In the genomic region with DNA sequence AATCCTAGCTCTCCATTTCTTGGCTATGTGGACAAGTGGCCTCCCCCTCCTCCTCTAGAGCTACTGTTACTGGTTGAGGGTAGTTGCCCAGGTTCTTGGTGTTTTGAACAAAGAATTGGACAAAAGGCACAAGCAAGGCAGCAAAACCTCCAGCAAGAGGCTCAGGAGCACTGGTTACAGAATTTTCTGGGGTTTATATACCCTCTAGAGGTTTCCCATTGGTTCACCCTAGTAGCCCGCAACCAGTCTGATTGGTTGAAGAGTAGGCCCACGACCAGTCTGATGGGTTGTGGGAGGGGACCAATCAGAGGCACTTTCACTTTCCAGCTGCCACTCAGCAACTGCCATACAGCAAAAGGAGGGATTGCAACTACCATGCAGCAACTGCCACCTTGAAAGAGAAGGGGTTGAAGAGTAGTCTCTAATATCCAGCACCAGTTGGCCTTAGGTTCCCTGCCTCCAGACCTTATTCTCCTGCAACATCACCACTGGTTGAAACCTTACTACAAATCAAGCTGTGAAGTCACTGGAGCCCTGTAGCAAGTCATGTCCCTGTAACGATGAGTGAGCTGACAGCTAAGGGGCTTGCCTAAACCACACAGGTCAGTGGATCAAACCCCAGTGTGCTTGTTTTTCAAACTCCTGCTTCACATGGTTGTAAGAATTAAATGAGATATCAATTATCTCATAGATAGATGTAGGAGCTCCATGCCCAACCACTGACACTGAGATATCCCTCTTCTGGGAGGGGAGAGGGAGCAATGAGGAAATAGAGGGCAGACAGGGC, we compare ENCODE assay signal across 1 cellular context.
TF ChIP-seq lines count a peak whose summit lies in the region.

No MANE protein-coding gene starts in this region.

TF ChIP-seq in HepG2, 621 proteins besides CTCF, POLR2A, EP300 and RAD21 (continued from another document and continues in another):
- TF ChIP-seq EED (CRISPR knock-in tag; IDR thresholded peaks at IDR 0.05), result no peak
- TF ChIP-seq MBD4 (IDR thresholded peaks at IDR 0.05; ENCODE audit: borderline replicate concordance, low read length), result no peak
- TF ChIP-seq ADNP (CRISPR knock-in tag; IDR thresholded peaks at IDR 0.05), result no peak
- TF ChIP-seq, protein P1, sequence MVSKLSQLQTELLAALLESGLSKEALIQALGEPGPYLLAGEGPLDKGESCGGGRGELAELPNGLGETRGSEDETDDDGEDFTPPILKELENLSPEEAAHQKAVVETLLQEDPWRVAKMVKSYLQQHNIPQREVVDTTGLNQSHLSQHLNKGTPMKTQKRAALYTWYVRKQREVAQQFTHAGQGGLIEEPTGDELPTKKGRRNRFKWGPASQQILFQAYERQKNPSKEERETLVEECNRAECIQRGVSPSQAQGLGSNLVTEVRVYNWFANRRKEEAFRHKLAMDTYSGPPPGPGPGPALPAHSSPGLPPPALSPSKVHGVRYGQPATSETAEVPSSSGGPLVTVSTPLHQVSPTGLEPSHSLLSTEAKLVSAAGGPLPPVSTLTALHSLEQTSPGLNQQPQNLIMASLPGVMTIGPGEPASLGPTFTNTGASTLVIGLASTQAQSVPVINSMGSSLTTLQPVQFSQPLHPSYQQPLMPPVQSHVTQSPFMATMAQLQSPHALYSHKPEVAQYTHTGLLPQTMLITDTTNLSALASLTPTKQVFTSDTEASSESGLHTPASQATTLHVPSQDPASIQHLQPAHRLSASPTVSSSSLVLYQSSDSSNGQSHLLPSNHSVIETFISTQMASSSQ (IDR thresholded peaks at IDR 0.05; ENCODE audit: low read depth), result no peak
- TF ChIP-seq, protein P1 (CRISPR knock-in tag; IDR thresholded peaks at IDR 0.05; ENCODE audit: borderline replicate concordance), result no peak
- no peak for TF ChIP-seq SMARCC2 (IDR thresholded peaks at IDR 0.05)
- no peak for TF ChIP-seq ZNF724P (CRISPR knock-in tag; IDR thresholded peaks at IDR 0.05; ENCODE audit: borderline replicate concordance)
- TF ChIP-seq ZNF343 (CRISPR knock-in tag; IDR thresholded peaks at IDR 0.05), result no peak
- no peak for TF ChIP-seq CHCHD3 (CRISPR knock-in tag; IDR thresholded peaks at IDR 0.05)
- TF ChIP-seq, protein P2, sequence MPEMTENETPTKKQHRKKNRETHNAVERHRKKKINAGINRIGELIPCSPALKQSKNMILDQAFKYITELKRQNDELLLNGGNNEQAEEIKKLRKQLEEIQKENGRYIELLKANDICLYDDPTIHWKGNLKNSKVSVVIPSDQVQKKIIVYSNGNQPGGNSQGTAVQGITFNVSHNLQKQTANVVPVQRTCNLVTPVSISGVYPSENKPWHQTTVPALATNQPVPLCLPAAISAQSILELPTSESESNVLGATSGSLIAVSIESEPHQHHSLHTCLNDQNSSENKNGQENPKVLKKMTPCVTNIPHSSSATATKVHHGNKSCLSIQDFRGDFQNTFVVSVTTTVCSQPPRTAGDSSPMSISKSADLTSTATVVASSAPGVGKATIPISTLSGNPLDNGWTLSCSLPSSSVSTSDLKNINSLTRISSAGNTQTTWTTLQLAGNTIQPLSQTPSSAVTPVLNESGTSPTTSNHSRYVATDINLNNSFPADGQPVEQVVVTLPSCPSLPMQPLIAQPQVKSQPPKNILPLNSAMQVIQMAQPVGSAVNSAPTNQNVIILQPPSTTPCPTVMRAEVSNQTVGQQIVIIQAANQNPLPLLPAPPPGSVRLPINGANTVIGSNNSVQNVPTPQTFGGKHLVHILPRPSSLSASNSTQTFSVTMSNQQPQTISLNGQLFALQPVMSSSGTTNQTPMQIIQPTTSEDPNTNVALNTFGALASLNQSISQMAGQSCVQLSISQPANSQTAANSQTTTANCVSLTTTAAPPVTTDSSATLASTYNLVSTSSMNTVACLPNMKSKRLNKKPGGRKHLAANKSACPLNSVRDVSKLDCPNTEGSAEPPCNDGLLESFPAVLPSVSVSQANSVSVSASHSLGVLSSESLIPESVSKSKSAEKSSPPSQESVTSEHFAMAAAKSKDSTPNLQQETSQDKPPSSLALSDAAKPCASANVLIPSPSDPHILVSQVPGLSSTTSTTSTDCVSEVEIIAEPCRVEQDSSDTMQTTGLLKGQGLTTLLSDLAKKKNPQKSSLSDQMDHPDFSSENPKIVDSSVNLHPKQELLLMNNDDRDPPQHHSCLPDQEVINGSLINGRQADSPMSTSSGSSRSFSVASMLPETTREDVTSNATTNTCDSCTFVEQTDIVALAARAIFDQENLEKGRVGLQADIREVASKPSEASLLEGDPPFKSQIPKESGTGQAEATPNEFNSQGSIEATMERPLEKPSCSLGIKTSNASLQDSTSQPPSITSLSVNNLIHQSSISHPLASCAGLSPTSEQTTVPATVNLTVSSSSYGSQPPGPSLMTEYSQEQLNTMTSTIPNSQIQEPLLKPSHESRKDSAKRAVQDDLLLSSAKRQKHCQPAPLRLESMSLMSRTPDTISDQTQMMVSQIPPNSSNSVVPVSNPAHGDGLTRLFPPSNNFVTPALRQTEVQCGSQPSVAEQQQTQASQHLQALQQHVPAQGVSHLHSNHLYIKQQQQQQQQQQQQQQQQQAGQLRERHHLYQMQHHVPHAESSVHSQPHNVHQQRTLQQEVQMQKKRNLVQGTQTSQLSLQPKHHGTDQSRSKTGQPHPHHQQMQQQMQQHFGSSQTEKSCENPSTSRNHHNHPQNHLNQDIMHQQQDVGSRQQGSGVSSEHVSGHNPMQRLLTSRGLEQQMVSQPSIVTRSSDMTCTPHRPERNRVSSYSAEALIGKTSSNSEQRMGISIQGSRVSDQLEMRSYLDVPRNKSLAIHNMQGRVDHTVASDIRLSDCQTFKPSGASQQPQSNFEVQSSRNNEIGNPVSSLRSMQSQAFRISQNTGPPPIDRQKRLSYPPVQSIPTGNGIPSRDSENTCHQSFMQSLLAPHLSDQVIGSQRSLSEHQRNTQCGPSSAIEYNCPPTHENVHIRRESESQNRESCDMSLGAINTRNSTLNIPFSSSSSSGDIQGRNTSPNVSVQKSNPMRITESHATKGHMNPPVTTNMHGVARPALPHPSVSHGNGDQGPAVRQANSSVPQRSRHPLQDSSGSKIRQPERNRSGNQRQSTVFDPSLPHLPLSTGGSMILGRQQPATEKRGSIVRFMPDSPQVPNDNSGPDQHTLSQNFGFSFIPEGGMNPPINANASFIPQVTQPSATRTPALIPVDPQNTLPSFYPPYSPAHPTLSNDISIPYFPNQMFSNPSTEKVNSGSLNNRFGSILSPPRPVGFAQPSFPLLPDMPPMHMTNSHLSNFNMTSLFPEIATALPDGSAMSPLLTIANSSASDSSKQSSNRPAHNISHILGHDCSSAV (CRISPR knock-in tag; IDR thresholded peaks at IDR 0.05; ENCODE audit: borderline replicate concordance), result no peak
- TF ChIP-seq ZNF547 (CRISPR knock-in tag; IDR thresholded peaks at IDR 0.05), result no peak
- no peak for TF ChIP-seq CHD2 (IDR thresholded peaks at IDR 0.05; ENCODE audit: low read depth, low read length)
- TF ChIP-seq SP140L (CRISPR knock-in tag; IDR thresholded peaks at IDR 0.05; ENCODE audit: borderline replicate concordance), result no peak
- TF ChIP-seq ZFYVE20 (CRISPR knock-in tag; IDR thresholded peaks at IDR 0.05; ENCODE audit: borderline replicate concordance, low read depth), result no peak
- TF ChIP-seq TSC22D2 (CRISPR knock-in tag; IDR thresholded peaks at IDR 0.05; ENCODE audit: borderline replicate concordance), result no peak
- TF ChIP-seq, protein P3, sequence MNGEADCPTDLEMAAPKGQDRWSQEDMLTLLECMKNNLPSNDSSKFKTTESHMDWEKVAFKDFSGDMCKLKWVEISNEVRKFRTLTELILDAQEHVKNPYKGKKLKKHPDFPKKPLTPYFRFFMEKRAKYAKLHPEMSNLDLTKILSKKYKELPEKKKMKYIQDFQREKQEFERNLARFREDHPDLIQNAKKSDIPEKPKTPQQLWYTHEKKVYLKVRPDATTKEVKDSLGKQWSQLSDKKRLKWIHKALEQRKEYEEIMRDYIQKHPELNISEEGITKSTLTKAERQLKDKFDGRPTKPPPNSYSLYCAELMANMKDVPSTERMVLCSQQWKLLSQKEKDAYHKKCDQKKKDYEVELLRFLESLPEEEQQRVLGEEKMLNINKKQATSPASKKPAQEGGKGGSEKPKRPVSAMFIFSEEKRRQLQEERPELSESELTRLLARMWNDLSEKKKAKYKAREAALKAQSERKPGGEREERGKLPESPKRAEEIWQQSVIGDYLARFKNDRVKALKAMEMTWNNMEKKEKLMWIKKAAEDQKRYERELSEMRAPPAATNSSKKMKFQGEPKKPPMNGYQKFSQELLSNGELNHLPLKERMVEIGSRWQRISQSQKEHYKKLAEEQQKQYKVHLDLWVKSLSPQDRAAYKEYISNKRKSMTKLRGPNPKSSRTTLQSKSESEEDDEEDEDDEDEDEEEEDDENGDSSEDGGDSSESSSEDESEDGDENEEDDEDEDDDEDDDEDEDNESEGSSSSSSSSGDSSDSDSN (CRISPR knock-in tag; IDR thresholded peaks at IDR 0.05), result no peak
- TF ChIP-seq ZNF619 (CRISPR knock-in tag; IDR thresholded peaks at IDR 0.05), result no peak
- TF ChIP-seq ZNF292 (CRISPR knock-in tag; IDR thresholded peaks at IDR 0.05; ENCODE audit: borderline replicate concordance, low read depth), result 0 out of 2 replicates have a peak, but pooled peaks have one; percentile 30
- no peak; the same call in 1 of the 2 replicates for TF ChIP-seq MXD4 (CRISPR knock-in tag; IDR thresholded peaks at IDR 0.05)
- TF ChIP-seq, protein P4, sequence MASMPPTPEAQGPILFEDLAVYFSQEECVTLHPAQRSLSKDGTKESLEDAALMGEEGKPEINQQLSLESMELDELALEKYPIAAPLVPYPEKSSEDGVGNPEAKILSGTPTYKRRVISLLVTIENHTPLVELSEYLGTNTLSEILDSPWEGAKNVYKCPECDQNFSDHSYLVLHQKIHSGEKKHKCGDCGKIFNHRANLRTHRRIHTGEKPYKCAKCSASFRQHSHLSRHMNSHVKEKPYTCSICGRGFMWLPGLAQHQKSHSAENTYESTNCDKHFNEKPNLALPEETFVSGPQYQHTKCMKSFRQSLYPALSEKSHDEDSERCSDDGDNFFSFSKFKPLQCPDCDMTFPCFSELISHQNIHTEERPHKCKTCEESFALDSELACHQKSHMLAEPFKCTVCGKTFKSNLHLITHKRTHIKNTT (CRISPR knock-in tag; IDR thresholded peaks at IDR 0.05), result no peak
- TF ChIP-seq, protein P5, sequence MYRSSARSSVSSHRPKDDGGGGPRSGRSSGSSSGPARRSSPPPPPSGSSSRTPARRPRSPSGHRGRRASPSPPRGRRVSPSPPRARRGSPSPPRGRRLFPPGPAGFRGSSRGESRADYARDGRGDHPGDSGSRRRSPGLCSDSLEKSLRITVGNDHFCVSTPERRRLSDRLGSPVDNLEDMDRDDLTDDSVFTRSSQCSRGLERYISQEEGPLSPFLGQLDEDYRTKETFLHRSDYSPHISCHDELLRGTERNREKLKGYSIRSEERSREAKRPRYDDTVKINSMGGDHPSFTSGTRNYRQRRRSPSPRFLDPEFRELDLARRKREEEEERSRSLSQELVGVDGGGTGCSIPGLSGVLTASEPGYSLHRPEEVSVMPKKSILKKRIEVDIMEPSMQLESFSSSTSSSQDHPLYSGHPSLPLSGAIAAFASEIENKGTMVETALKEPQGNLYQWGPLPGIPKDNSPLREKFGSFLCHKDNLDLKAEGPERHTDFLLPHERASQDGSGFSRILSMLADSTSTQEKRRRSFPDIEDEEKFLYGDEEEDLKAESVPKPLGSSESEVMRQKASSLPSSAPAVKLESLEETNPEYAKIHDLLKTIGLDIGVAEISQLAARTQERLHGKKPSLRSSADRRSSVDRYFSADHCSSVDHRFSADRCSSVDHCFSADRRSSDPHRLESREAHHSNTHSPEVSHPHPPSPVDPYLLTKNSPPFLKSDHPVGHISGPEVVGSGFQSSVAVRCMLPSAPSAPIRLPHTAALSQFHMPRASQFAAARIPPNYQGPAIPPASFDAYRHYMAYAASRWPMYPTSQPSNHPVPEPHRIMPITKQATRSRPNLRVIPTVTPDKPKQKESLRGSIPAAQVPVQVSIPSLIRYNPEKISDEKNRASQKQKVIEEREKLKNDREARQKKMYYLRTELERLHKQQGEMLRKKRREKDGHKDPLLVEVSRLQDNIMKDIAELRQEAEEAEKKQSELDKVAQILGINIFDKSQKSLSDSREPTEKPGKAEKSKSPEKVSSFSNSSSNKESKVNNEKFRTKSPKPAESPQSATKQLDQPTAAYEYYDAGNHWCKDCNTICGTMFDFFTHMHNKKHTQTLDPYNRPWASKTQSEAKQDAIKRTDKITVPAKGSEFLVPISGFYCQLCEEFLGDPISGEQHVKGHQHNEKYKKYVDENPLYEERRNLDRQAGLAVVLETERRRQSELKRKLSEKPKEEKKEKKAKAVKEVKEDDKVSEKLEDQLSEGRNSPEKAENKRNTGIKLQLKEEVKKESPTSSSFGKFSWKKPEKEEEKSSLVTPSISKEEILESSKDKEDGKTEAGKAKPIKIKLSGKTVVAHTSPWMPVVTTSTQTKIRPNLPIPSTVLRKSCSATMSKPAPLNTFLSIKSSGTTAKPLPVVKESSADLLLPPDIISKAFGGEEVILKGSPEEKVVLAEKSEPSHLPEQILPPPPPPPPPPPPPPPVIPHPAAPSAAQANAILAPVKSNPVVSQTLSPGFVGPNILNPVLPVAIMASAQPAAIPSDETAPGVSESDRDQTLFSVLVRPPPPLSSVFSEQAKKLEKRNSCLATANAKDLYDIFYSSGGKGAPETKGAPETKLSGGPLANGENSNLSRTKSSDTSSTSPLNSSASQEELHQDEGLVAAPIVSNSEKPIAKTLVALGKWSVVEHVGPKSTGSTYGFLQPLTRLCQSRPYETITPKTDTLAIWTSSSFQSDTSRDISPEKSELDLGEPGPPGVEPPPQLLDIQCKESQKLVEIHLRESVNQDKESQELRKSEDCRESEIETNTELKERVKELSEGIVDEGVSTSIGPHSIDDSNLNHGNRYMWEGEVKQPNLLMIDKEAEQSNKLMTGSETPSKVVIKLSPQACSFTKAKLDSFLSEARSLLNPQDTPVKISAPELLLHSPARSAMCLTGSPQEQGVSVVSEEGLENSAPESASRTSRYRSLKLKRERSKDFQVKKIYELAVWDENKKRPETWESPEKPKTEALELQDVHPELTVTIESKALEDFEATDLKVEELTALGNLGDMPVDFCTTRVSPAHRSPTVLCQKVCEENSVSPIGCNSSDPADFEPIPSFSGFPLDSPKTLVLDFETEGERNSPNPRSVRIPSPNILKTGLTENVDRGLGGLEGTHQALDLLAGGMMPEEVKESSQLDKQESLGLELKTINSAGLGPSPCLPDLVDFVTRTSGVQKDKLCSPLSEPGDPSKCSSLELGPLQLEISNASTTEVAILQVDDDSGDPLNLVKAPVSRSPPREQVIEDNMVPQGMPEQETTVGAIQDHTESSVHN (CRISPR knock-in tag; IDR thresholded peaks at IDR 0.05), result no peak
- no peak for TF ChIP-seq SP4 (CRISPR knock-in tag; IDR thresholded peaks at IDR 0.05)
- TF ChIP-seq NPAS2 (CRISPR knock-in tag; IDR thresholded peaks at IDR 0.05; ENCODE audit: borderline replicate concordance), result no peak
- TF ChIP-seq REL (CRISPR knock-in tag; conservative IDR thresholded peaks at IDR 0.05), result no peak
- TF ChIP-seq RXRA (CRISPR knock-in tag; IDR thresholded peaks at IDR 0.05), result no peak
- no peak for TF ChIP-seq NAIF1 (CRISPR knock-in tag; IDR thresholded peaks at IDR 0.05; ENCODE audit: borderline replicate concordance)
- TF ChIP-seq FOXJ3 (CRISPR knock-in tag; IDR thresholded peaks at IDR 0.05; ENCODE audit: borderline replicate concordance), result no peak
- no peak for TF ChIP-seq MLLT10 (CRISPR knock-in tag; IDR thresholded peaks at IDR 0.05)
- TF ChIP-seq MBNL3 (CRISPR knock-in tag; conservative IDR thresholded peaks at IDR 0.05), result no peak
